Comparison of ENCODE assay signal across 19 cellular contexts in the genomic region with DNA sequence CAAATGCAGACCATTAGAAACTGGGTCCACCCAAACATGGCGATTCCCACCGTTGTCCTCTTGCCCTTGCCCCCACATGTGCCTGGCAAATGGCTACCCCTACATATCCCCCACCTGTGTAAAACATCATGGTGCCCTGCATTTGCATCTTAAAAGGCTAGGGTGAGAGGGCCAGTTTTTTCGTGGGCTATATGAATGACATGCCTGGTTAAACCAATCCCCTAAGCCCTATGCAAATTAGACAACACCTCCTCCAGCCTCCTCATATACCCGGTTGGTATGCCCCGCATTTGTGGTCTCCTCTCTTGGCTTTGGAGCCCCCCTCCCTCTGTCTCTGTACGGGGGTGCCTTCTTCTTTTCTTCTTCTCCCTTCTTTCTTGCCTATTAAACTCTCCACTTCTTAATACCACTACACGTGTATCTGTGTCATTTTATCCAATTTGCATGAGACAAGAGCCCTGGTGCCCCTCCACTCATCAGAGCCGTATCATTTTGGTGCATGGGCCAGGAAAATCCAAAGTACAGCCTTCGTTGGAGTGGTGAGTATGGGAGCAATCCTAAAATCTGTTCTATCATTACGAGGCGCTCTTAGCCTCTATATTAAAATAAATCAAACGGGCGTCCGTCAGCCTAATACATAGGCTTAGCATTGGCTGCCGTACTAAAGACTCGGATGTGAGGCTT. TPM values are rescaled to one million over a fixed set of nuclear protein-coding genes. Genes with fewer than 3 reads are reported as not detected.
DNase-seq lines count a peak whose midpoint lies in the region; ATAC-seq, FAIRE-seq and TF ChIP-seq lines count a peak whose summit lies in the region.
"Had no signal": no experiment of that assay in that cellular context is flagged by ENCODE, and none has a peak within 500 bp of the region (broad histone marks: within the 10 kb centered on the region; RNA-seq: fewer than 3 reads in every experiment).

No MANE protein-coding gene starts in this region.

- DNase-seq in NCI-H526 (lab: John Stamatoyannopoulos, UW) (peak; percentile 92 to 94), H1 (ENCODE audit: low read depth in 1 of 2, low spot score in 2 of 2) (peak; percentile 73 to 87), lower lobe of right lung (peak; percentile 5), thyroid gland (no peak), Kasumi-1 (lab: John Stamatoyannopoulos, UW) (no peak)
- DNase-seq: activated B cell treated with CpG ODN at 0.5 μM for 24 hours; activated CD8-positive, alpha-beta T cell treated with anti-CD3 and anti-CD28 coated beads for 36 hours; activated T-cell treated with anti-CD3 and anti-CD28 coated beads, Interleukin-2, amount 50 U/mL, for 48 hours; Caco-2; heart left ventricle; left lung; NCI-H510A treated with DMSO at 0.1 percent for 48 hours; occipital lobe; right lobe of liver; stimulated activated naive B cell treated with anti-CD40 and anti-IgM and Interleukin-4, amounts not matched to agents 10 μg/mL and 1 μg/mL and 100 μg/mL, for 72 hours; T-helper 2 cell had no signal

- TF ChIP-seq CTCF in H1 (IDR thresholded peaks at IDR 0.05; ENCODE audit: control extremely low read depth in 1 of 3, insufficient read depth in 1 of 3, low read depth in 1 of 3, low read length in 3 of 3), result 0 out of 4 replicates have a peak, but pooled peaks of 1 of the 3 experiments have one; percentile 1
- TF ChIP-seq CTCF in lower lobe of right lung (IDR thresholded peaks at IDR 0.05), result no peak
- TF ChIP-seq CTCF in thyroid gland (IDR thresholded peaks at IDR 0.05), result no peak

- H4K91ac ChIP-seq in H1 (replicated peaks; ENCODE audit: insufficient read length, low read length), result peak overlapping the region; percentile 92

- no peak overlapping the region for H4K8ac ChIP-seq in H1 (ENCODE audit: extremely low read depth, insufficient read depth, low read length)

- CTCF ChIA-PET in H1 (lab: Charles Lee; ENCODE audit: partially characterized antibody), result interaction anchor here (0.6 to 1.7 kb wide), 4 partner anchors 9 to 20 kb away, joined by 3 to 11 read pairs (median 4); no protein-coding TSS in a partner anchor

- H3K56ac ChIP-seq in H1 (replicated peaks; ENCODE audit: insufficient read length, low read depth, low read length), result peak overlapping the region; percentile 95

- H3K9me3 ChIP-seq in H1 (ENCODE audit: insufficient read depth in 2 of 2, low read depth in 1 of 2, low read length in 1 of 2), result no peaks in the 10 kb centered on the region
- no peaks in the 10 kb centered on the region for H3K9me3 ChIP-seq in lower lobe of right lung
- H3K9me3 ChIP-seq in thyroid gland, result no peaks in the 10 kb centered on the region
- H3K9me3 ChIP-seq: Caco-2, heart left ventricle, left lung, right lobe of liver had no signal

- peak overlapping the region; percentile 93 for H4K5ac ChIP-seq in H1 (ENCODE audit: insufficient read length, low read depth, low read length)

- H3K4me1 ChIP-seq in H1 (replicated peaks in 1 of 4; ENCODE audit: control insufficient read depth in 3 of 4, insufficient read depth in 4 of 4, low read length in 3 of 4) (peaks cover 0 to 7% (median 2%) of the 10 kb centered on the region in 4 experiments; a peak in 1 of 7 replicates), lower lobe of right lung (peaks cover 8% of the 10 kb centered on the region), thyroid gland (no peaks in the 10 kb centered on the region)
- H3K4me1 ChIP-seq: Caco-2 had no signal

- H3K27ac ChIP-seq in H1 (ENCODE audit: low read depth, low read length) (peak overlapping the region; percentile 91), lower lobe of right lung (no peak overlapping the region), thyroid gland (no peak overlapping the region)
- H3K27ac ChIP-seq: heart left ventricle, left lung, right lobe of liver had no signal

- no peak overlapping the region for H2AFZ ChIP-seq in H1 (ENCODE audit: low read length)

- peak overlapping the region; percentile 9; the same call in 1 of the 2 replicates for H2BK15ac ChIP-seq in H1 (ENCODE audit: low read length)

- H3K27me3 ChIP-seq in H1 (replicated peaks in 1 of 4; ENCODE audit: control insufficient read depth in 3 of 4, extremely low read depth in 1 of 4, insufficient read depth in 3 of 4, low read length in 3 of 4), result no peaks in the 10 kb centered on the region
- no peaks in the 10 kb centered on the region for H3K27me3 ChIP-seq in lower lobe of right lung (ENCODE audit: low read depth)
- no peaks in the 10 kb centered on the region for H3K27me3 ChIP-seq in thyroid gland
- H3K27me3 ChIP-seq: heart left ventricle, left lung, right lobe of liver had no signal

- H3K14ac ChIP-seq in H1 (ENCODE audit: insufficient read length), result peak overlapping the region; percentile 4

- no peak overlapping the region for H2BK20ac ChIP-seq in H1 (ENCODE audit: low read length)

- peak overlapping the region; percentile 16 for H2BK120ac ChIP-seq in H1 (replicated peaks; ENCODE audit: low read depth, low read length)

- peaks cover 3 to 5% of the 10 kb centered on the region in 2 experiments for H4K20me1 ChIP-seq in H1 (replicated peaks in 1 of 2; ENCODE audit: control insufficient read depth in 1 of 2, insufficient read depth in 2 of 2, low read length in 2 of 2)

- intact Hi-C loops in lower lobe of right lung (cut with DNase I), result no loop called here
- intact Hi-C loops in thyroid gland (cut with DNase I), result no loop called here

- peak; percentile 78 to 93 for TF ChIP-seq POLR2A in H1 (IDR thresholded peaks at IDR 0.05; ENCODE audit: control extremely low read depth in 1 of 2, low read depth in 2 of 2, low read length in 2 of 2)
- no peak for TF ChIP-seq POLR2A in thyroid gland (IDR thresholded peaks at IDR 0.05)

- peak overlapping the region; percentile 60 to 67 for H3K4me2 ChIP-seq in H1 (ENCODE audit: insufficient read depth in 1 of 2, low read depth in 2 of 2, low read length in 2 of 2)

- H3K79me2 ChIP-seq in H1 (ENCODE audit: control insufficient read depth in 1 of 2, insufficient read depth in 2 of 2, low read length in 2 of 2), result peaks cover 10 to 43% of the 10 kb centered on the region in 2 experiments

- peak overlapping the region; percentile 87 to 99 (median 94) for H3K9ac ChIP-seq in H1 (replicated peaks in 1 of 4; ENCODE audit: extremely low read depth in 1 of 4, low read depth in 3 of 4, low read length in 3 of 4)

- FAIRE-seq in H1 (lab: Jason Lieb, UNC), result peak; percentile 83

- 0% methylated on average over 16 of the region's 16 CpGs; no CpG with 5 or more reads in 1 of the 2 experiments for WGBS in H1 (ENCODE audit: extremely low coverage in 1 of 2, insufficient coverage in 1 of 2, insufficient read length in 1 of 2, insufficient replicate concordance in 2 of 2, low coverage in 1 of 2, low lambda C conversion rate in 2 of 2, missing lambda C conversion rate in 1 of 2), 2 experiments
- 72 to 75% methylated on average over 16 of the region's 16 CpGs for WGBS in thyroid gland, 2 donors

- peaks cover 3% of the 10 kb centered on the region; the same call in 1 of the 2 replicates for H3K23me2 ChIP-seq in H1 (ENCODE audit: low read depth, low read length)

- no peak for TF ChIP-seq EP300 in H1 (IDR thresholded peaks at IDR 0.05; ENCODE audit: borderline replicate concordance in 1 of 2, low read depth in 2 of 2, low read length in 2 of 2)

- H2BK5ac ChIP-seq in H1 (ENCODE audit: low read depth, low read length), result peak overlapping the region; percentile 74

- H3K4me3 ChIP-seq in H1 (ENCODE audit: extremely low read depth in 1 of 4, insufficient read depth in 2 of 4, low read depth in 3 of 4, low read length in 4 of 4), result peak overlapping the region; percentile 65 to 99 (median 74)
- H3K4me3 ChIP-seq in lower lobe of right lung, result no peak overlapping the region
- H3K4me3 ChIP-seq in thyroid gland (replicated peaks in 1 of 3), result no peak overlapping the region
- H3K4me3 ChIP-seq: heart left ventricle, left lung, right lobe of liver had no signal

- ATAC-seq in lower lobe of right lung (no peak), HG03175 (IDR thresholded peaks at IDR 0.05; ENCODE audit: unreplicated experiment) (no peak), HG03571 (IDR thresholded peaks at IDR 0.05; ENCODE audit: unreplicated experiment) (no peak)
- ATAC-seq: activated CD8-positive, alpha-beta T cell treated with anti-CD3 and anti-CD28 coated beads for 36 hours; activated naive CD4-positive, alpha-beta T cell treated with anti-CD3 and anti-CD28 coated beads, Interleukin-2, amount 50 U/mL, for 72 hours; heart left ventricle; left lung; right lobe of liver; stimulated activated naive B cell treated with anti-CD40 and anti-IgM and Interleukin-4, amounts not matched to agents 10 μg/mL and 1 μg/mL and 100 μg/mL, for 72 hours had no signal

- peak overlapping the region; percentile 53; the same call in 1 of the 2 replicates for H2BK12ac ChIP-seq in H1 (ENCODE audit: low read depth, low read length)

- peaks cover 3% of the 10 kb centered on the region; the same call in 1 of the 2 replicates for H3K79me1 ChIP-seq in H1 (ENCODE audit: low read depth, low read length)

- H2AK5ac ChIP-seq in H1 (ENCODE audit: low read depth, low read length), result peak overlapping the region; percentile 91

- H3K23ac ChIP-seq in H1 (ENCODE audit: insufficient read length), result no peak overlapping the region

- peak overlapping the region; percentile 82 for H3K4ac ChIP-seq in H1 (replicated peaks; ENCODE audit: insufficient read length, low read depth, low read length)

- peak overlapping the region; percentile 94 for H3K18ac ChIP-seq in H1 (ENCODE audit: extremely low read depth, low read length)

- no peak for TF ChIP-seq RAD21 in H1 (IDR thresholded peaks at IDR 0.05 in 1 of 2, conservative IDR thresholded peaks at IDR 0.05 in 1 of 2; ENCODE audit: low read depth in 2 of 2, low read length in 2 of 2)

- POLR2A ChIA-PET in H1 (lab: Charles Lee; ENCODE audit: partially characterized antibody), result interaction anchor here (0.6 to 20.4 kb wide), 26 partner anchors 9 to 356 kb away, joined by 3 to 490 read pairs (median 6); a partner anchor contains a TSS

- H3K36me3 ChIP-seq in H1 (ENCODE audit: control insufficient read depth in 2 of 4, insufficient read depth in 4 of 4, low read length in 3 of 4) (peaks cover 5 to 33% (median 11%) of the 10 kb centered on the region in 4 experiments), lower lobe of right lung (no peaks in the 10 kb centered on the region), thyroid gland (no peaks in the 10 kb centered on the region)
- H3K36me3 ChIP-seq: heart left ventricle, left lung, right lobe of liver had no signal

RNA-seq across cellular contexts. Expression of a gene that starts 30.1 kb away (rescaled TPM):
- total RNA-seq in H1 (2021; fragmentation: NEBNext Ultra II Directional; extraction: Animal tissue kit (Norgen Biotek cat#: 25700)), result 102 and 106 TPM in 2 replicates
- polyA plus RNA-seq in H1 (2011; rRNA removed), result 89.0 and 119 TPM in 2 replicates
- polyA plus RNA-seq in H1 (2011; cell fraction: cytosol; rRNA removed), result 91.7 TPM
- polyA plus RNA-seq in H1 (2011; cell fraction: nucleus; rRNA removed), result 116 TPM
- polyA plus RNA-seq in H1 (2012, experiment 1 of 2), result 90.0 to 121 TPM (median 112 TPM) in 4 replicates
- 101 TPM for polyA plus RNA-seq in H1 (2012, experiment 2 of 2)
- polyA plus RNA-seq in H1 (2013, experiment 1 of 2), result 129 TPM
- 122 TPM for polyA plus RNA-seq in H1 (2013, experiment 2 of 2)
- polyA minus RNA-seq in H1 (2011; rRNA and poly(A)+ RNA removed), result 70.3 and 84.6 TPM in 2 replicates
- polyA minus RNA-seq in H1 (2011; cell fraction: cytosol; rRNA and poly(A)+ RNA removed), result 86.7 TPM
- polyA minus RNA-seq in H1 (2011; cell fraction: nucleus; rRNA and poly(A)+ RNA removed), result 53.3 TPM
- total RNA-seq in lower lobe of right lung (11.0 TPM), thyroid gland (1 to 10 TPM; 1.7 to 5.6 (median 3.0) TPM)

RNA-seq across cellular contexts. Expression of a gene that starts 36.7 kb away (rescaled TPM):
- not detected in 2 replicates for total RNA-seq in H1 (2021; fragmentation: NEBNext Ultra II Directional; extraction: Animal tissue kit (Norgen Biotek cat#: 25700))
- polyA plus RNA-seq in H1 (2011; rRNA removed), result not detected in 2 replicates
- polyA plus RNA-seq in H1 (2011; cell fraction: cytosol; rRNA removed), result not detected
- polyA plus RNA-seq in H1 (2011; cell fraction: nucleus; rRNA removed), result not detected
- 4.4 to 8.4 TPM (median 5.1 TPM) in 4 replicates for polyA plus RNA-seq in H1 (2012, experiment 1 of 2)
- 2.9 TPM for polyA plus RNA-seq in H1 (2012, experiment 2 of 2)
- polyA plus RNA-seq in H1 (2013, experiment 1 of 2), result not detected
- not detected for polyA plus RNA-seq in H1 (2013, experiment 2 of 2)
- polyA minus RNA-seq in H1 (2011; rRNA and poly(A)+ RNA removed), result not detected in 2 replicates
- polyA minus RNA-seq in H1 (2011; cell fraction: cytosol; rRNA and poly(A)+ RNA removed), result not detected
- polyA minus RNA-seq in H1 (2011; cell fraction: nucleus; rRNA and poly(A)+ RNA removed), result not detected
- total RNA-seq in lower lobe of right lung (11.2 TPM), thyroid gland (under 1 TPM; 0.22 to 0.83 (median 0.37) TPM)
- total RNA-seq: Caco-2 had no signal

RNA-seq across cellular contexts. Expression of a gene that starts 46.0 kb away (rescaled TPM):
- 1.6 and 1.8 TPM in 2 replicates for total RNA-seq in H1 (2021; fragmentation: NEBNext Ultra II Directional; extraction: Animal tissue kit (Norgen Biotek cat#: 25700))
- polyA plus RNA-seq in H1 (2011; rRNA removed), result 1.3 and 1.5 TPM in 2 replicates
- 0.76 TPM for polyA plus RNA-seq in H1 (2011; cell fraction: cytosol; rRNA removed)
- 2.7 TPM for polyA plus RNA-seq in H1 (2011; cell fraction: nucleus; rRNA removed)
- 0.46 to 1.7 TPM (median 0.89 TPM) in 4 replicates for polyA plus RNA-seq in H1 (2012, experiment 1 of 2)
- 0.92 TPM for polyA plus RNA-seq in H1 (2012, experiment 2 of 2)
- 4.0 TPM for polyA plus RNA-seq in H1 (2013, experiment 1 of 2)
- polyA plus RNA-seq in H1 (2013, experiment 2 of 2), result 3.8 TPM
- polyA minus RNA-seq in H1 (2011; rRNA and poly(A)+ RNA removed), result 2.1 and 3.2 TPM in 2 replicates
- 0.44 TPM for polyA minus RNA-seq in H1 (2011; cell fraction: cytosol; rRNA and poly(A)+ RNA removed)
- 2.6 TPM for polyA minus RNA-seq in H1 (2011; cell fraction: nucleus; rRNA and poly(A)+ RNA removed)
- 109 TPM for total RNA-seq in lower lobe of right lung
- 1 to 10 TPM in 1 of 4 donors, under 1 TPM in 3; 0.67 to 3.4 (median 0.86) TPM for total RNA-seq in thyroid gland
- total RNA-seq: Caco-2 had no signal

Comparison
In these comparisons a context has a peak if more than half of its experiments do, and no peak if none do; other contexts are left out.
1. DNase-seq: peak in NCI-H526 (2 of 2), H1 (2 of 2) and lower lobe of right lung (single experiment); none in thyroid gland (0 of 2) and Kasumi-1 (0 of 2).
2. H3K4me3 ChIP-seq: peak in H1 (4 of 4); none in lower lobe of right lung (single experiment) and thyroid gland (0 of 3).
3. POLR2A ChIP-seq: peak in H1 (2 of 2); none in thyroid gland (0 of 2).
4. RNA of a gene that starts 46.0 kb away (total RNA-seq): 109 TPM in lower lobe of right lung (single experiment); 1.6 to 1.8 TPM in H1 and 0.67 to 3.4 TPM in thyroid gland; every median in the first group is over 10 times any median in the second.